ENCODE assay signal across 24 cellular contexts in the genomic region with DNA sequence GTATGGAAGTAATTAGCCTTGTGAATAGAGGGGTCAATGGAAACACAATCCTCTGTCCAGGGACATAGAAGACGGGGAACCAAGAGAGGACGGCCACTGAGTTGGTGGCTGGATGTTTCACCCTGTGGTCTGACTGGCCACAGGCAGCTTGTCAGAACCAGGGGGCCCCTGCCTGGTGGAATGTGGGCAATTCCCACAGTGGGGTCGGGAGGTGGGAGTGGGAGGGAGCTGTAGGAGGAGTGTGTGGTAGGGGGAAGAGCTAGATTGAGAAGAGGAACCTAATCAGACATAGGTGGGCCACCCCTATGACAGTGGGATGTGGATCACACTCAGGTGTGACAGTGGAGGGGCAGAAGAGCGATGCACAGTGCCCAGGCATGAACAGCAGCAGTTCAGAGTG. TPM values are rescaled to one million over a fixed set of nuclear protein-coding genes. Genes with fewer than 3 reads are reported as not detected.
DNase-seq lines count a peak whose midpoint lies in the region; FAIRE-seq and TF ChIP-seq lines count a peak whose summit lies in the region.
"Had no signal": no experiment of that assay in that cellular context is flagged by ENCODE, and none has a peak within 500 bp of the region (broad histone marks: within the 10 kb centered on the region; RNA-seq: fewer than 3 reads in every experiment).

No MANE protein-coding gene starts in this region.

- WGBS in H9 (ENCODE audit: extremely low coverage, insufficient read length, low lambda C conversion rate) = no CpG with 5 or more reads among the region's 4 CpGs
- WGBS in mesenchymal stem cell = 71% methylated on average over 4 of the region's 4 CpGs

- H2AFZ ChIP-seq in H9 (ENCODE audit: low read length) (no peak overlapping the region), mesenchymal stem cell (ENCODE audit: low read depth, low read length) (no peak overlapping the region)

- H3K4me2 ChIP-seq in H9 (ENCODE audit: insufficient read depth, insufficient read length, low read length) (no peak overlapping the region), mesenchymal stem cell (ENCODE audit: low read length, poor library complexity, severe bottlenecking) (no peak overlapping the region)

- H3K23ac ChIP-seq in H9 (ENCODE audit: insufficient read length, low read depth, low read length) = no peak overlapping the region
- H3K23ac ChIP-seq in mesenchymal stem cell (ENCODE audit: low read length in 2 of 2) = no peak overlapping the region

- H3K23me2 ChIP-seq in H9 (ENCODE audit: insufficient read length, low read depth, low read length, poor library complexity, severe bottlenecking) = no peaks in the 10 kb centered on the region

- H3K4me1 Mint-ChIP-seq in H9 = peaks cover 33 to 40% of the 10 kb centered on the region in 2 experiments
- H3K4me1 Mint-ChIP-seq in activated CD4-positive, alpha-beta memory T cell treated with anti-CD3 and anti-CD28 coated beads, Interleukin-2, amount 10 ng/mL, durations not matched to agents 7 days and 5 days = no peaks in the 10 kb centered on the region

- CTCF ChIA-PET in activated CD4-positive, alpha-beta memory T cell treated with anti-CD3 and anti-CD28 coated beads, Interleukin-2, amount 10 ng/mL, durations not matched to agents 7 days and 5 days (lab: Charles Lee) = interaction anchor here (0.6 to 0.9 kb wide), 2 partner anchors 23 to 146 kb away, joined by 3 to 5 read pairs; no protein-coding TSS in a partner anchor

- H4K20me1 ChIP-seq in H9 (ENCODE audit: control insufficient read depth, insufficient read depth, insufficient read length) = no peaks in the 10 kb centered on the region

- no peak for DNase-seq in H9
- no peak for DNase-seq in mesenchymal stem cell
- no peak for DNase-seq in substantia nigra (lab: John Stamatoyannopoulos, UW)
- DNase-seq in activated CD4-positive, alpha-beta memory T cell treated with anti-CD3 and anti-CD28 coated beads, Interleukin-2, amount 10 ng/mL, durations not matched to agents 7 days and 5 days = no peak
- no peak for DNase-seq in DMS53 treated with DMSO at 0.1 percent for 48 hours (lab: John Stamatoyannopoulos, UW; ENCODE audit: unreplicated experiment)
- DNase-seq in H54 (ENCODE audit: insufficient read length, low spot score) = no peak
- DNase-seq: activated CD4-positive, CD25-positive, alpha-beta regulatory T cell; activated CD8-positive, alpha-beta T cell treated with anti-CD3 and anti-CD28 coated beads for 36 hours; activated naive CD4-positive, alpha-beta T cell treated with anti-CD3 and anti-CD28 coated beads, Interleukin-2, amount 10 ng/mL, durations not matched to agents 7 days and 5 days; midbrain; NCI-H1105; NCI-H2029 treated with DMSO at 0.1 percent for 48 hours; NCI-H226; OCI-M1; Right ventricle myocardium superior; stimulated activated CD4-positive, alpha-beta T cell treated with anti-CD3 and anti-CD28 coated beads, Interleukin-2, amount 100 ng/mL, for 24 hours; T1000 had no signal

- H3K27ac ChIP-seq in H9 (ENCODE audit: insufficient read length, low read depth, low read length) = no peak overlapping the region
- peak overlapping the region; percentile 98 for H3K27ac ChIP-seq in angular gyrus (ENCODE audit: low read depth, low read length)
- peak overlapping the region; percentile 0 for H3K27ac ChIP-seq in mesenchymal stem cell (ENCODE audit: low read length, poor library complexity, severe bottlenecking)
- H3K27ac ChIP-seq in substantia nigra (ENCODE audit: low read depth, low read length, poor library complexity, severe bottlenecking) = peak overlapping the region; percentile 94
- H3K27ac ChIP-seq: colonic mucosa, thoracic aorta had no signal

- no peak overlapping the region for H2BK120ac ChIP-seq in H9 (ENCODE audit: low read depth, low read length, poor library complexity, severe bottlenecking)
- no peak overlapping the region for H2BK120ac ChIP-seq in mesenchymal stem cell (ENCODE audit: low read depth, low read length)

- H2BK5ac ChIP-seq in H9 (ENCODE audit: insufficient read length, low read length) (no peak overlapping the region), mesenchymal stem cell (ENCODE audit: low read depth, low read length, poor library complexity, severe bottlenecking) (no peak overlapping the region)

- H3K79me1 ChIP-seq in H9 (ENCODE audit: insufficient read depth, low read depth, low read length, poor library complexity, severe bottlenecking) (no peaks in the 10 kb centered on the region), mesenchymal stem cell (replicated peaks; ENCODE audit: low read length, poor library complexity, severe bottlenecking) (peaks cover 28% of the 10 kb centered on the region)

- H2BK12ac ChIP-seq in H9 (ENCODE audit: insufficient read length, low read depth, low read length) = no peak overlapping the region
- H2BK12ac ChIP-seq in mesenchymal stem cell (ENCODE audit: low read length in 2 of 2) = no peak overlapping the region

- no peaks in the 10 kb centered on the region for H3K79me2 ChIP-seq in H9 (ENCODE audit: insufficient read depth, low read length)

- peaks cover 15 to 82% of the 10 kb centered on the region in 2 experiments for H3K36me3 ChIP-seq in mesenchymal stem cell (ENCODE audit: control insufficient read depth in 1 of 2, insufficient read depth in 2 of 2, low read depth in 1 of 2, low read length in 2 of 2)
- H3K36me3 ChIP-seq: colonic mucosa had no signal

- H4K8ac ChIP-seq in H9 (replicated peaks; ENCODE audit: insufficient read length, low read depth, low read length) = no peak overlapping the region
- H4K8ac ChIP-seq in mesenchymal stem cell (ENCODE audit: low read length) = no peak overlapping the region

- no peak overlapping the region for H3T11ph ChIP-seq in H9 (ENCODE audit: low read length)

- H3K14ac ChIP-seq in H9 (ENCODE audit: insufficient read depth, low read length) (no peak overlapping the region), mesenchymal stem cell (ENCODE audit: low read length in 2 of 2) (no peak overlapping the region)

- FAIRE-seq in H54 (lab: Jason Lieb, UNC) = no peak
- FAIRE-seq: endometrium, GM12892 had no signal

- H3K27me3 Mint-ChIP-seq in H9 (ENCODE audit: low read depth) = peaks cover 1% of the 10 kb centered on the region; the same call in 1 of the 2 replicates
- H3K27me3 Mint-ChIP-seq in activated CD4-positive, alpha-beta memory T cell treated with anti-CD3 and anti-CD28 coated beads, Interleukin-2, amount 10 ng/mL, durations not matched to agents 7 days and 5 days = no peaks in the 10 kb centered on the region
- H3K27me3 Mint-ChIP-seq: activated CD8-positive, alpha-beta T cell treated with anti-CD3 and anti-CD28 coated beads for 36 hours; activated naive CD4-positive, alpha-beta T cell treated with anti-CD3 and anti-CD28 coated beads, Interleukin-2, amount 10 ng/mL, durations not matched to agents 7 days and 5 days; natural killer cell treated with Interleukin-12 subunit alpha and Interleukin-12 subunit beta and Interleukin-15 and Interleukin-18, amount 100 ng/mL, for 72 hours had no signal

- H3K4ac ChIP-seq in H9 (ENCODE audit: low read depth, low read length) (no peak overlapping the region), mesenchymal stem cell (ENCODE audit: low read depth in 1 of 2, low read length in 2 of 2) (peak overlapping the region in 1 of 2 experiments; percentile 8)

- no peak overlapping the region for H3K56ac ChIP-seq in H9 (ENCODE audit: insufficient read length, low read depth, low read length)

- H3K4me1 ChIP-seq in H9 (ENCODE audit: insufficient read depth, low read length) = peaks cover 9% of the 10 kb centered on the region; the same call in 1 of the 2 replicates
- peaks cover 35% of the 10 kb centered on the region for H3K4me1 ChIP-seq in mesenchymal stem cell (ENCODE audit: control insufficient read depth, insufficient read depth, low read depth, low read length)
- H3K4me1 ChIP-seq: colonic mucosa had no signal

- no peak overlapping the region for H2AK5ac ChIP-seq in H9 (ENCODE audit: insufficient read length, low read length)
- H2AK5ac ChIP-seq in mesenchymal stem cell (ENCODE audit: low read length, severe bottlenecking) = peak overlapping the region; percentile 62

- peaks cover 6 to 16% (median 8%) of the 10 kb centered on the region in 3 experiments; a peak in 4 of 7 replicates for H3K36me3 Mint-ChIP-seq in H9 (ENCODE audit: insufficient read depth in 1 of 3, low read depth in 3 of 3)
- H3K36me3 Mint-ChIP-seq in activated CD4-positive, alpha-beta memory T cell treated with anti-CD3 and anti-CD28 coated beads, Interleukin-2, amount 10 ng/mL, durations not matched to agents 7 days and 5 days (ENCODE audit: low read depth) = peaks cover 7% of the 10 kb centered on the region
- H3K36me3 Mint-ChIP-seq: natural killer cell treated with Interleukin-12 subunit alpha and Interleukin-12 subunit beta and Interleukin-15 and Interleukin-18, amount 100 ng/mL, for 72 hours had no signal

- H2BK20ac ChIP-seq in H9 (ENCODE audit: low read depth, low read length, poor library complexity, severe bottlenecking) = no peak overlapping the region

- H4K91ac ChIP-seq in H9 (ENCODE audit: insufficient read length, low read depth, low read length) (no peak overlapping the region), mesenchymal stem cell (ENCODE audit: low read length) (peak overlapping the region; percentile 47)

- H3K9ac ChIP-seq in H9 (ENCODE audit: extremely low read depth, insufficient read length, low read length) (no peak overlapping the region), mesenchymal stem cell (ENCODE audit: low read length) (no peak overlapping the region)

- no peak overlapping the region for H2BK15ac ChIP-seq in H9 (ENCODE audit: low read depth, low read length)
- no peak overlapping the region for H2BK15ac ChIP-seq in mesenchymal stem cell (ENCODE audit: low read depth, poor library complexity, severe bottlenecking)

- H3K9me3 ChIP-seq in H9 (ENCODE audit: control insufficient read depth, low read depth, low read length) (no peaks in the 10 kb centered on the region), mesenchymal stem cell (ENCODE audit: control insufficient read depth, low read length) (no peaks in the 10 kb centered on the region)
- H3K9me3 ChIP-seq: colonic mucosa, thoracic aorta had no signal

- H3K18ac ChIP-seq in H9 (ENCODE audit: insufficient read length, low read depth, low read length) (no peak overlapping the region), mesenchymal stem cell (ENCODE audit: low read depth in 1 of 2, low read length in 2 of 2) (no peak overlapping the region)

- H3K27me3 ChIP-seq in H9 (ENCODE audit: insufficient read depth, low read length) (no peaks in the 10 kb centered on the region), mesenchymal stem cell (ENCODE audit: control insufficient read depth in 1 of 2, insufficient read depth in 1 of 2, low read length in 2 of 2) (no peaks in the 10 kb centered on the region)
- H3K27me3 ChIP-seq: colonic mucosa had no signal

- TF ChIP-seq POLR2A in H54 (IDR thresholded peaks at IDR 0.05; ENCODE audit: low read depth, low read length) = no peak

- no peak overlapping the region for H4K5ac ChIP-seq in H9 (ENCODE audit: insufficient read length, low read depth, low read length)

- no peaks in the 10 kb centered on the region for H3K9me3 Mint-ChIP-seq in H9
- no peaks in the 10 kb centered on the region for H3K9me3 Mint-ChIP-seq in activated CD4-positive, alpha-beta memory T cell treated with anti-CD3 and anti-CD28 coated beads, Interleukin-2, amount 10 ng/mL, durations not matched to agents 7 days and 5 days
- H3K9me3 Mint-ChIP-seq: activated CD8-positive, alpha-beta T cell treated with anti-CD3 and anti-CD28 coated beads for 36 hours; activated naive CD4-positive, alpha-beta T cell treated with anti-CD3 and anti-CD28 coated beads, Interleukin-2, amount 10 ng/mL, durations not matched to agents 7 days and 5 days; natural killer cell treated with Interleukin-12 subunit alpha and Interleukin-12 subunit beta and Interleukin-15 and Interleukin-18, amount 100 ng/mL, for 72 hours; stimulated activated effector memory CD8-positive, alpha-beta T cell treated with anti-CD3 and anti-CD28 coated beads, Interleukin-12 subunit alpha, Interleukin-12 subunit beta, amount 100 ng/mL, for 72 hours had no signal

- POLR2A ChIA-PET in activated CD4-positive, alpha-beta memory T cell treated with anti-CD3 and anti-CD28 coated beads, Interleukin-2, amount 10 ng/mL, durations not matched to agents 7 days and 5 days (lab: Charles Lee) = interaction anchor here (1.7 kb wide), 1 partner anchor 16 kb away, joined by 4 read pairs; no protein-coding TSS in a partner anchor

- peak overlapping the region in 2 of 3 experiments; percentile 45 to 73; a peak in 3 of 7 replicates for H3K27ac Mint-ChIP-seq in H9
- no peak overlapping the region for H3K27ac Mint-ChIP-seq in activated CD4-positive, alpha-beta memory T cell treated with anti-CD3 and anti-CD28 coated beads, Interleukin-2, amount 10 ng/mL, durations not matched to agents 7 days and 5 days
- H3K27ac Mint-ChIP-seq: activated CD8-positive, alpha-beta T cell treated with anti-CD3 and anti-CD28 coated beads for 36 hours; activated naive CD4-positive, alpha-beta T cell treated with anti-CD3 and anti-CD28 coated beads, Interleukin-2, amount 10 ng/mL, durations not matched to agents 7 days and 5 days; natural killer cell treated with Interleukin-12 subunit alpha and Interleukin-12 subunit beta and Interleukin-15 and Interleukin-18, amount 100 ng/mL, for 72 hours; stimulated activated effector memory CD8-positive, alpha-beta T cell treated with anti-CD3 and anti-CD28 coated beads, Interleukin-12 subunit alpha, Interleukin-12 subunit beta, amount 100 ng/mL, for 72 hours had no signal

- no peak overlapping the region for H3K4me3 ChIP-seq in mesenchymal stem cell (ENCODE audit: insufficient read depth in 1 of 2, low read depth in 1 of 2, low read length in 2 of 2)
- H3K4me3 ChIP-seq: colonic mucosa, thoracic aorta had no signal

- H3K4me3 Mint-ChIP-seq in H9 = no peak overlapping the region
- no peak overlapping the region for H3K4me3 Mint-ChIP-seq in activated CD4-positive, alpha-beta memory T cell treated with anti-CD3 and anti-CD28 coated beads, Interleukin-2, amount 10 ng/mL, durations not matched to agents 7 days and 5 days
- H3K4me3 Mint-ChIP-seq: activated CD8-positive, alpha-beta T cell treated with anti-CD3 and anti-CD28 coated beads for 36 hours; activated naive CD4-positive, alpha-beta T cell treated with anti-CD3 and anti-CD28 coated beads, Interleukin-2, amount 10 ng/mL, durations not matched to agents 7 days and 5 days; natural killer cell treated with Interleukin-12 subunit alpha and Interleukin-12 subunit beta and Interleukin-15 and Interleukin-18, amount 100 ng/mL, for 72 hours; stimulated activated effector memory CD8-positive, alpha-beta T cell treated with anti-CD3 and anti-CD28 coated beads, Interleukin-12 subunit alpha, Interleukin-12 subunit beta, amount 100 ng/mL, for 72 hours had no signal

- no peak for TF ChIP-seq CTCF in H9 (conservative IDR thresholded peaks at IDR 0.05)

RNA-seq across cellular contexts. Expression of gene TRIM62, which starts 31.3 kb away (rescaled TPM):
- total RNA-seq in H9 (2021) = 6.9 and 7.3 TPM in 2 replicates
- polyA plus RNA-seq in mesenchymal stem cell (2013, experiment 1 of 2) = 10.9 TPM
- 10.9 TPM for polyA plus RNA-seq in mesenchymal stem cell (2013, experiment 2 of 2)
- 10 to 100 TPM; 10.3 to 11.5 TPM for total RNA-seq in activated CD4-positive, alpha-beta memory T cell treated with anti-CD3 and anti-CD28 coated beads, Interleukin-2, amount 10 ng/mL, durations not matched to agents 7 days and 5 days
